Comparison of ENCODE assay signal across 1 cellular context in genomic region chr13:26961890-26962615, GRCh38.
A peak's percentile ranks its signal among the peaks of the same experiment; 100 is the strongest.
TF ChIP-seq lines count a peak whose summit lies in the region.

No MANE protein-coding gene starts in this region.

TF ChIP-seq in HepG2, 621 proteins besides CTCF, POLR2A, EP300 and RAD21 (continued from another document and continues in another):
- TF ChIP-seq ZNF281 (CRISPR knock-in tag; IDR thresholded peaks at IDR 0.05; ENCODE audit: borderline replicate concordance): no peak
- TF ChIP-seq ZNF724P (CRISPR knock-in tag; IDR thresholded peaks at IDR 0.05; ENCODE audit: borderline replicate concordance): no peak
- no peak for TF ChIP-seq SMAD9 (CRISPR knock-in tag; IDR thresholded peaks at IDR 0.05)
- TF ChIP-seq ZMYM2 (CRISPR knock-in tag; IDR thresholded peaks at IDR 0.05): 0 out of 2 replicates have a peak, but pooled peaks have one; percentile 44
- peak; percentile 82 for TF ChIP-seq ZFX (CRISPR knock-in tag; IDR thresholded peaks at IDR 0.05; ENCODE audit: low read depth)
- TF ChIP-seq KMT2A (CRISPR knock-in tag; IDR thresholded peaks at IDR 0.05): no peak
- no peak for TF ChIP-seq GRHL1 (CRISPR knock-in tag; conservative IDR thresholded peaks at IDR 0.05)
- TF ChIP-seq GFI1 (CRISPR knock-in tag; IDR thresholded peaks at IDR 0.05; ENCODE audit: borderline replicate concordance): no peak
- TF ChIP-seq ZNF441 (CRISPR knock-in tag; IDR thresholded peaks at IDR 0.05; ENCODE audit: borderline replicate concordance): no peak
- TF ChIP-seq DBP (CRISPR knock-in tag; IDR thresholded peaks at IDR 0.05; ENCODE audit: not compliant biosample characterization): no peak
- TF ChIP-seq ZBTB49 (CRISPR knock-in tag; IDR thresholded peaks at IDR 0.05; ENCODE audit: borderline replicate concordance): no peak
- TF ChIP-seq NFAT5 (CRISPR knock-in tag; IDR thresholded peaks at IDR 0.05): no peak
- TF ChIP-seq TP53 (CRISPR knock-in tag; conservative IDR thresholded peaks at IDR 0.05): 0 out of 2 replicates have a peak, but pooled peaks have one; percentile 45
- TF ChIP-seq ZNF350 (CRISPR knock-in tag; IDR thresholded peaks at IDR 0.05; ENCODE audit: borderline replicate concordance, low read depth): no peak
- no peak for TF ChIP-seq ZFYVE20 (CRISPR knock-in tag; IDR thresholded peaks at IDR 0.05; ENCODE audit: borderline replicate concordance, low read depth)
- no peak for TF ChIP-seq ZNF354B (CRISPR knock-in tag; IDR thresholded peaks at IDR 0.05)
- peak; percentile 62; the same call in 1 of the 2 replicates for TF ChIP-seq SKIL (CRISPR knock-in tag; IDR thresholded peaks at IDR 0.05; ENCODE audit: borderline replicate concordance)
- no peak for TF ChIP-seq GPN1 (CRISPR knock-in tag; IDR thresholded peaks at IDR 0.05; ENCODE audit: borderline replicate concordance)
- no peak for TF ChIP-seq MTF1 (CRISPR knock-in tag; IDR thresholded peaks at IDR 0.05)
- TF ChIP-seq MZF1 (CRISPR knock-in tag; IDR thresholded peaks at IDR 0.05; ENCODE audit: borderline replicate concordance): no peak
- TF ChIP-seq ELF3 (CRISPR knock-in tag; IDR thresholded peaks at IDR 0.05): 0 out of 2 replicates have a peak, but pooled peaks have one; percentile 59
- TF ChIP-seq BORCS8-MEF2B (CRISPR knock-in tag; IDR thresholded peaks at IDR 0.05): no peak
- no peak for TF ChIP-seq HNRNPH1 (optimal IDR thresholded peaks at IDR 0.05; ENCODE audit: low read depth, low read length)
- 0 out of 2 replicates have a peak, but pooled peaks have one; percentile 32 for TF ChIP-seq REPIN1 (CRISPR knock-in tag; IDR thresholded peaks at IDR 0.05; ENCODE audit: borderline replicate concordance, low read depth)
- TF ChIP-seq ZNF558 (CRISPR knock-in tag; IDR thresholded peaks at IDR 0.05; ENCODE audit: borderline replicate concordance): no peak
- TF ChIP-seq TFAP4 (IDR thresholded peaks at IDR 0.05; ENCODE audit: borderline replicate concordance, low read depth): peak; percentile 79; the same call in 1 of the 2 replicates
- TF ChIP-seq TCF7L2 (IDR thresholded peaks at IDR 0.05; ENCODE audit: low read depth, low read length): no peak
- no peak for TF ChIP-seq E2F1 (CRISPR knock-in tag; IDR thresholded peaks at IDR 0.05)
- TF ChIP-seq POLR2AphosphoS5 (IDR thresholded peaks at IDR 0.05; ENCODE audit: low read depth, low read length): no peak
- no peak for TF ChIP-seq FIP1L1 (IDR thresholded peaks at IDR 0.05; ENCODE audit: borderline replicate concordance, insufficient read depth, low read depth, low read length)
- no peak for TF ChIP-seq STAT5B (CRISPR knock-in tag; IDR thresholded peaks at IDR 0.05)
- TF ChIP-seq SAFB2 (CRISPR knock-in tag; IDR thresholded peaks at IDR 0.05; ENCODE audit: borderline replicate concordance, low read depth): no peak
- TF ChIP-seq YEATS4 (CRISPR knock-in tag; IDR thresholded peaks at IDR 0.05; ENCODE audit: borderline replicate concordance): peak; percentile 71; the same call in 1 of the 2 replicates
- TF ChIP-seq ZNF577 (CRISPR knock-in tag; IDR thresholded peaks at IDR 0.05; ENCODE audit: borderline replicate concordance, low read depth): no peak
- TF ChIP-seq ZSCAN5A (CRISPR knock-in tag; IDR thresholded peaks at IDR 0.05; ENCODE audit: borderline replicate concordance): no peak
- peak; percentile 23; the same call in 1 of the 2 replicates for TF ChIP-seq SP5 (CRISPR knock-in tag; IDR thresholded peaks at IDR 0.05; ENCODE audit: borderline replicate concordance, low read depth)
- peak; percentile 80 for TF ChIP-seq PBX2 (CRISPR knock-in tag; IDR thresholded peaks at IDR 0.05)
- peak; percentile 99 for TF ChIP-seq SALL1 (CRISPR knock-in tag; IDR thresholded peaks at IDR 0.05)
